2 cellular contexts compared by ENCODE assay signal in genomic region chr6:108180266-108180665, GRCh38.
TF ChIP-seq lines count a peak whose summit lies in the region.

No MANE protein-coding gene starts in this region.

TF ChIP-seq in H1, 55 proteins besides CTCF, POLR2A, EP300 and RAD21:
- no peak for TF ChIP-seq CHD7 (IDR thresholded peaks at IDR 0.05; ENCODE audit: insufficient replicate concordance, low read length)
- TF ChIP-seq CEBPB (IDR thresholded peaks at IDR 0.05; ENCODE audit: low read depth, low read length) = peak; percentile 98
- TF ChIP-seq SIN3A (conservative IDR thresholded peaks at IDR 0.05 in 1 of 2, IDR thresholded peaks at IDR 0.05 in 1 of 2; ENCODE audit: low read depth in 1 of 2, low read length in 2 of 2) = 0 out of 4 replicates have a peak, but pooled peaks of 1 of the 2 experiments have one; percentile 28
- TF ChIP-seq NANOG (IDR thresholded peaks at IDR 0.05; ENCODE audit: insufficient read depth, low read depth, low read length, poor library complexity, severe bottlenecking) = peak; percentile 30

TF ChIP-seq in neural cell, 6 proteins besides CTCF, POLR2A, EP300 and RAD21:
- TF ChIP-seq POLR2AphosphoS5 (IDR thresholded peaks at IDR 0.05) (no peak), TAF1 (IDR thresholded peaks at IDR 0.05; ENCODE audit: low read depth) (no peak), SMC3 (conservative IDR thresholded peaks at IDR 0.05; ENCODE audit: poor library complexity) (no peak), EZH2 (IDR thresholded peaks at IDR 0.05; ENCODE audit: borderline replicate concordance, insufficient read depth, low read length, poor library complexity, severe bottlenecking) (no peak), MXI1 (conservative IDR thresholded peaks at IDR 0.05; ENCODE audit: poor library complexity, severe bottlenecking) (no peak), REST (IDR thresholded peaks at IDR 0.05; ENCODE audit: borderline replicate concordance) (no peak)
TF ChIP-seq in neural cell: peak in this region for 0.
